Comparison of ENCODE assay signal across 8 cellular contexts in the genomic region with DNA sequence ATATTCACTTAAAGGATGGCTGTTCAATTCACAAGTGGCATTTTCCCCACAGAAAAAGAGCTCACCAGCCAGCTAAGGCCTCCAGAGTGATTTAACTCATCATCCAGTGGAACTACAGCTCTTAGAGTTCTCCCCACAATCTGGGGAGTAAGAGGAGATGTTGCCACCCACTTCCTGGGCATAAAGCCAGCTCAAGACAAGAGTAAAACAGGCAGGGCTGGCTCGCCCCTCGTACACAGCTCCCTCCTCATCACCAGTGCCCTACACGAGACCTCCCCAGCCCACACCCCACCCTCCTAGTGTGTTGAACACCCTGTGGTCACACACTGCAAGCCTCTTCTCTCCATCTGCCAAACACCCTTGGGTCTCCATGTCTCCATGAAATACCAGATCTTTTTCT. TPM values are rescaled to one million over a fixed set of nuclear protein-coding genes. Genes with fewer than 3 reads are reported as not detected.
DNase-seq lines count a peak whose midpoint lies in the region; ATAC-seq and TF ChIP-seq lines count a peak whose summit lies in the region.

No MANE protein-coding gene starts in this region.

- no peaks in the 10 kb centered on the region for H3K4me1 ChIP-seq in mucosa of descending colon (ENCODE audit: low read depth)

- ATAC-seq in mucosa of descending colon (peak; percentile 38), HG03139 (IDR thresholded peaks at IDR 0.05; ENCODE audit: unreplicated experiment) (no peak), HG02970 (IDR thresholded peaks at IDR 0.05; ENCODE audit: low FRiP score, unreplicated experiment) (no peak)

- no peak for TF ChIP-seq CTCF in mucosa of descending colon (IDR thresholded peaks at IDR 0.05)

- no peaks in the 10 kb centered on the region for H3K36me3 ChIP-seq in mucosa of descending colon (ENCODE audit: low read depth)

- H3K9me3 ChIP-seq in mucosa of descending colon = no peaks in the 10 kb centered on the region

- peak; percentile 25 for DNase-seq in Ammon's horn (ENCODE audit: low spot score)
- peak; percentile 5 for DNase-seq in KBM-7
- peak; percentile 76 for DNase-seq in astrocyte of the hippocampus (ENCODE audit: low read depth, low spot score)
- peak in 1 of 3 donors; percentile 16 for DNase-seq in mucosa of descending colon
- DNase-seq in NCI-H446 treated with DMSO at 0.1 percent for 48 hours (lab: John Stamatoyannopoulos, UW) = no peak
- no peak for DNase-seq in stimulated activated CD4-positive, alpha-beta T cell treated with anti-CD3 and anti-CD28 coated beads, Interleukin-4, amount 100 ng/mL, for 24 hours

- intact Hi-C loops in mucosa of descending colon (cut with DNase I, micrococcal nuclease) = no loop called here

- in situ Hi-C loops in KBM-7 (cut with MboI; ENCODE audit: low pct_unique_long_range_greater_than_20kb, low sequenced_read_pairs) = no loop called here

- no peak overlapping the region for H3K4me3 ChIP-seq in mucosa of descending colon

RNA-seq across cellular contexts. Expression of a gene that starts 47.2 kb away (rescaled TPM):
- 1 to 10 TPM; 1.8 to 3.4 (median 2.3) TPM for total RNA-seq in mucosa of descending colon

Comparison
In these comparisons a context has a peak if more than half of its experiments do, and no peak if none do; other contexts are left out.
1. DNase-seq: peak in Ammon's horn (single experiment), KBM-7 (single experiment) and astrocyte of the hippocampus (single experiment); none in NCI-H446 treated with DMSO at 0.1 percent for 48 hours (single experiment) and stimulated activated CD4-positive, alpha-beta T cell treated with anti-CD3 and anti-CD28 coated beads, Interleukin-4, amount 100 ng/mL, for 24 hours (single experiment).